ENCODE assay signal across 22 cellular contexts in the genomic region with DNA sequence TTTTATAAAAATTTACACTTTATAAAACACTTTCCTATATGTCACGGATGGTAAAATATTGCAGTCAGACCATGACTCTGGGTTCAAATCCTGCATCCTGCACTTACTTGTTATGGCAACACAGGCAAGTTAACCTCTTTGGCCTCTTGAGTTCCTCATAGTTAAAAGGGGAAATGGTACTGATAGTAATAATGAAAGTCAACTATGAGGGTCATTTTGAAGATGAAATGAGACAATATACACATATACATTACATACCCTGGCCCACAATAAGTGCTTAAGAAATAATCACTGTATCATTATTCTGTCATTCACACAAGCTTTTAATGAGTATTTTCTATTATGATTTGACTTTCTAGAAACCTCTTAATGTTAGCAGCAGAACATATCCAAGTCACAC.
A peak's percentile ranks its signal among the peaks of the same experiment; 100 is the strongest.
DNase-seq lines count a peak whose midpoint lies in the region; ATAC-seq, FAIRE-seq and TF ChIP-seq lines count a peak whose summit lies in the region.
"Had no signal": no experiment of that assay in that cellular context is flagged by ENCODE, and none has a peak within 500 bp of the region (broad histone marks: within the 10 kb centered on the region; RNA-seq: fewer than 3 reads in every experiment).

No MANE protein-coding gene starts in this region.

- RAD21 ChIA-PET in GM12878 (lab: Charles Lee; ENCODE audit: unreplicated experiment) = interaction anchor here (1.0 to 1.1 kb wide), 2 partner anchors 65 to 548 kb away, joined by 3 read pairs; partner anchors contain the start of gene C12orf42

- peak; percentile 10 for DNase-seq in CD1c-positive myeloid dendritic cell (ENCODE audit: extremely low spot score)
- DNase-seq in GM13977 (ENCODE audit: low spot score) = peak; percentile 19
- DNase-seq in GM12878 (ENCODE audit: low read depth, low spot score) = no peak
- no peak for DNase-seq in tibial artery
- no peak for DNase-seq in PC-9
- no peak for DNase-seq in Calu3
- no peak for DNase-seq in NCI-H1048 (lab: John Stamatoyannopoulos, UW)
- DNase-seq: CD4-positive, CD25-positive, alpha-beta regulatory T cell; GF-D8; GOT3; IMR-90; Kasumi-1; NCI-H1694; NCI-H2107; NCI-H226; NCI-H526 treated with DMSO at 0.1 percent for 48 hours; Right ventricle myocardium superior; SK-N-SH; T-helper 17 cell had no signal

- H3K4me3 Mint-ChIP-seq in Calu3 (ENCODE audit: low read depth, unreplicated experiment) = no peak overlapping the region
- H3K4me3 Mint-ChIP-seq: CD4-positive, CD25-positive, alpha-beta regulatory T cell; T-helper 17 cell had no signal

- TF ChIP-seq CTCF in GM13977 (IDR thresholded peaks at IDR 0.05; ENCODE audit: extremely low read depth, insufficient read depth, missing control alignments) (no peak), GM12878 (IDR thresholded peaks at IDR 0.05 in 2 of 3, conservative IDR thresholded peaks at IDR 0.05 in 1 of 3; ENCODE audit: control insufficient read depth in 2 of 3, extremely low read depth in 1 of 3, insufficient read depth in 1 of 3, low read depth in 3 of 3, low read length in 3 of 3) (no peak), tibial artery (IDR thresholded peaks at IDR 0.05) (no peak), PC-9 (conservative IDR thresholded peaks at IDR 0.05) (no peak), Calu3 (IDR thresholded peaks at IDR 0.05; ENCODE audit: unreplicated experiment) (no peak)

- H3K9me3 ChIP-seq in GM12878 (replicated peaks; ENCODE audit: control insufficient read depth, insufficient read depth, low read length) = no peaks in the 10 kb centered on the region; the same call in 1 of the 3 replicates
- H3K9me3 ChIP-seq in tibial artery = no peaks in the 10 kb centered on the region
- H3K9me3 ChIP-seq in PC-9 (ENCODE audit: insufficient read depth, low read depth) = no peaks in the 10 kb centered on the region
- H3K9me3 ChIP-seq: SK-N-SH had no signal

- FAIRE-seq in GM12878 (lab: Jason Lieb, UNC) = no peak
- FAIRE-seq: A204.1 had no signal

- intact Hi-C loops in GM12878 (cut with micrococcal nuclease; ENCODE audit: unreplicated experiment) = no loop called here
- intact Hi-C loops in tibial artery (cut with DNase I; ENCODE audit: low total_unique reads) = no loop called here
- intact Hi-C loops in PC-9 (cut with micrococcal nuclease; ENCODE audit: unreplicated experiment) = no loop called here
- intact Hi-C loops in Calu3 (cut with micrococcal nuclease; ENCODE audit: unreplicated experiment) = no loop called here

- BruUV-seq in GM12878 (replicated peaks; lab: Mats Ljungman, UMichigan) (no TSS peak), PC-9 (replicated peaks; lab: Mats Ljungman, UMichigan) (no TSS peak), Calu3 (replicated peaks; lab: Mats Ljungman, UMichigan) (no TSS peak)

- H4K20me1 ChIP-seq in GM12878 (ENCODE audit: control insufficient read depth, insufficient read depth) = no peaks in the 10 kb centered on the region
- no peaks in the 10 kb centered on the region for H4K20me1 ChIP-seq in PC-9 (ENCODE audit: insufficient read depth)

- no peaks in the 10 kb centered on the region for H3K27me3 Mint-ChIP-seq in Calu3 (ENCODE audit: unreplicated experiment)
- H3K27me3 Mint-ChIP-seq: CD4-positive, CD25-positive, alpha-beta regulatory T cell; T-helper 17 cell had no signal

- POLR2A ChIA-PET in GM12878 (lab: Charles Lee) (no interaction called here), PC-9 (lab: Charles Lee; ENCODE audit: unreplicated experiment) (no interaction called here)

- TF ChIP-seq RAD21 in GM12878 (IDR thresholded peaks at IDR 0.05; ENCODE audit: insufficient read depth, low read depth, low read length) = no peak

- SMC1A ChIA-PET in GM12878 (lab: Charles Lee; ENCODE audit: uncharacterized antibody, unreplicated experiment) = no interaction called here

- ATAC-seq in HG02981 (IDR thresholded peaks at IDR 0.05; ENCODE audit: unreplicated experiment) = peak; percentile 53
- ATAC-seq in GM12878 = peak; percentile 91
- ATAC-seq: Panc1, T-helper 17 cell had no signal

- no peak for TF ChIP-seq POLR2A in GM12878 (IDR thresholded peaks at IDR 0.05; ENCODE audit: low read depth, low read length)

- CTCF ChIA-PET in GM12878 (lab: Yijun Ruan, JAX) = no interaction called here
- CTCF ChIA-PET in PC-9 (lab: Charles Lee) = no interaction called here
- CTCF ChIA-PET in Calu3 (lab: Charles Lee) = no interaction called here

- no peaks in the 10 kb centered on the region for H3K4me1 Mint-ChIP-seq in Calu3 (ENCODE audit: low read depth, unreplicated experiment)
- H3K4me1 Mint-ChIP-seq: T-helper 17 cell had no signal

- H3K4me1 ChIP-seq in GM12878 (ENCODE audit: control insufficient read depth, insufficient read depth, low read length) (no peaks in the 10 kb centered on the region), tibial artery (no peaks in the 10 kb centered on the region), PC-9 (replicated peaks; ENCODE audit: insufficient read depth) (no peaks in the 10 kb centered on the region)

- H3K27ac ChIP-seq in GM12878 (ENCODE audit: control insufficient read depth, insufficient read depth) = no peak overlapping the region
- H3K27ac ChIP-seq in tibial artery = no peak overlapping the region
- no peak overlapping the region for H3K27ac ChIP-seq in PC-9

- no peaks in the 10 kb centered on the region for H3K79me2 ChIP-seq in GM12878 (ENCODE audit: control insufficient read depth, insufficient read depth, low read length)
- H3K79me2 ChIP-seq in PC-9 (ENCODE audit: low read depth) = no peaks in the 10 kb centered on the region

- no peak overlapping the region for H3K9ac ChIP-seq in GM12878 (ENCODE audit: control insufficient read depth, insufficient read depth, low read length)
- H3K9ac ChIP-seq: SK-N-SH had no signal

- peak; percentile 47 to 57; a peak in 2 of 4 replicates for TF ChIP-seq EP300 in GM12878 (IDR thresholded peaks at IDR 0.05; ENCODE audit: borderline replicate concordance in 1 of 2, control insufficient read depth in 1 of 2, low read depth in 2 of 2, low read length in 2 of 2)

- no peaks in the 10 kb centered on the region for H3K36me3 ChIP-seq in GM12878 (ENCODE audit: control insufficient read depth in 2 of 2, insufficient read depth in 2 of 2, low read length in 1 of 2)
- no peaks in the 10 kb centered on the region for H3K36me3 ChIP-seq in tibial artery
- no peaks in the 10 kb centered on the region for H3K36me3 ChIP-seq in PC-9 (ENCODE audit: low read depth)

- 47% methylated on average over 1 of the region's 1 CpG for WGBS in GM12878 (ENCODE audit: insufficient coverage, insufficient replicate concordance, low lambda C conversion rate, missing lambda C conversion rate)

- H2AFZ ChIP-seq in GM12878 (ENCODE audit: control insufficient read depth, low read depth, low read length) (no peak overlapping the region), PC-9 (no peak overlapping the region)

- no peak overlapping the region for H3K4me2 ChIP-seq in GM12878 (ENCODE audit: control insufficient read depth, insufficient read depth)
- H3K4me2 ChIP-seq in PC-9 = no peak overlapping the region
- H3K4me2 ChIP-seq: SK-N-SH had no signal

- in situ Hi-C loops in GM13977 (cut with MboI; ENCODE audit: low pct_unique_long_range_greater_than_20kb, low sequenced_read_pairs, unreplicated experiment) = no loop called here
- in situ Hi-C loops in GM12878 (cut with MboI) = no loop called here

- no peak overlapping the region for H3K27ac Mint-ChIP-seq in Calu3 (ENCODE audit: unreplicated experiment)
- H3K27ac Mint-ChIP-seq: T-helper 17 cell had no signal

- no peaks in the 10 kb centered on the region for H3K36me3 Mint-ChIP-seq in Calu3 (ENCODE audit: insufficient read depth, unreplicated experiment)

- no peak overlapping the region for H3K4me3 ChIP-seq in GM12878
- H3K4me3 ChIP-seq in tibial artery = no peak overlapping the region
- H3K4me3 ChIP-seq in PC-9 = no peak overlapping the region

- peaks cover 7% of the 10 kb centered on the region for H3K9me3 Mint-ChIP-seq in Calu3 (ENCODE audit: low read depth, unreplicated experiment)

- no peaks in the 10 kb centered on the region for H3F3A ChIP-seq in PC-9 (ENCODE audit: insufficient read depth, low read depth)

- no peaks in the 10 kb centered on the region for H3K27me3 ChIP-seq in GM12878 (replicated peaks in 1 of 2; ENCODE audit: control insufficient read depth in 2 of 2, insufficient read depth in 2 of 2, low read length in 1 of 2)
- H3K27me3 ChIP-seq in tibial artery = no peaks in the 10 kb centered on the region
- no peaks in the 10 kb centered on the region for H3K27me3 ChIP-seq in PC-9 (ENCODE audit: insufficient read depth, low read depth)

- H3K9me2 ChIP-seq in PC-9 (ENCODE audit: insufficient read depth) = no peaks in the 10 kb centered on the region
- H3K9me2 ChIP-seq: SK-N-SH had no signal

TF ChIP-seq in GM12878, 131 proteins besides CTCF, POLR2A, EP300 and RAD21 (continues in another document):
- peak; percentile 37; the same call in 1 of the 2 replicates for TF ChIP-seq FOXM1 (IDR thresholded peaks at IDR 0.05; ENCODE audit: low read depth, low read length)
- TF ChIP-seq STAT1 (conservative IDR thresholded peaks at IDR 0.05) = no peak
- TF ChIP-seq PML (IDR thresholded peaks at IDR 0.05; ENCODE audit: low read length) = no peak
- TF ChIP-seq, protein P1, sequence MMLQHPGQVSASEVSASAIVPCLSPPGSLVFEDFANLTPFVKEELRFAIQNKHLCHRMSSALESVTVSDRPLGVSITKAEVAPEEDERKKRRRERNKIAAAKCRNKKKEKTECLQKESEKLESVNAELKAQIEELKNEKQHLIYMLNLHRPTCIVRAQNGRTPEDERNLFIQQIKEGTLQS (IDR thresholded peaks at IDR 0.05; ENCODE audit: borderline replicate concordance, extremely low read depth, low read depth, low read length) = no peak
- TF ChIP-seq DPF2 (IDR thresholded peaks at IDR 0.05) = peak; percentile 54
- TF ChIP-seq BCL11A (IDR thresholded peaks at IDR 0.05; ENCODE audit: low read depth, low read length) = peak; percentile 55; the same call in 1 of the 2 replicates
- no peak for TF ChIP-seq MEF2A (IDR thresholded peaks at IDR 0.05; ENCODE audit: insufficient read depth, low read depth, low read length)
- no peak for TF ChIP-seq MTA3 (IDR thresholded peaks at IDR 0.05; ENCODE audit: borderline replicate concordance, low read length)
- TF ChIP-seq NFIC (IDR thresholded peaks at IDR 0.05; ENCODE audit: low read depth, low read length) = peak; percentile 68; the same call in 1 of the 2 replicates
- peak; percentile 90 for TF ChIP-seq NR2F1 (conservative IDR thresholded peaks at IDR 0.05)
- TF ChIP-seq ZNF217 (IDR thresholded peaks at IDR 0.05) = 0 out of 2 replicates have a peak, but pooled peaks have one; percentile 70
- TF ChIP-seq IRF4 (IDR thresholded peaks at IDR 0.05; ENCODE audit: low read depth, low read length) = peak; percentile 77; the same call in 1 of the 2 replicates
- peak; percentile 90 for TF ChIP-seq SPI1 (IDR thresholded peaks at IDR 0.05; ENCODE audit: borderline replicate concordance, insufficient read depth, low read depth, low read length)

Comparison
In these comparisons a context has a peak if more than half of its experiments do, and no peak if none do; other contexts are left out.
1. DNase-seq: peak in CD1c-positive myeloid dendritic cell (single experiment) and GM13977 (single experiment); none in GM12878 (single experiment), tibial artery (0 of 2), PC-9 (0 of 2), Calu3 (single experiment) and NCI-H1048 (single experiment).